ENCODE assay signal across 1 cellular context in genomic region chr2:11342561-11343343, GRCh38.
TF ChIP-seq lines count a peak whose summit lies in the region.

No MANE protein-coding gene starts in this region.

TF ChIP-seq in K562, 482 proteins besides CTCF, POLR2A, EP300 and RAD21 (continued from another document and continues in another):
- TF ChIP-seq ZBTB12 (CRISPR knock-in tag; IDR thresholded peaks at IDR 0.05) = no peak
- TF ChIP-seq CHD4 (IDR thresholded peaks at IDR 0.05; ENCODE audit: insufficient read depth, insufficient replicate concordance, low read depth, low read length, poor library complexity, severe bottlenecking) = no peak
- TF ChIP-seq, protein P1, sequence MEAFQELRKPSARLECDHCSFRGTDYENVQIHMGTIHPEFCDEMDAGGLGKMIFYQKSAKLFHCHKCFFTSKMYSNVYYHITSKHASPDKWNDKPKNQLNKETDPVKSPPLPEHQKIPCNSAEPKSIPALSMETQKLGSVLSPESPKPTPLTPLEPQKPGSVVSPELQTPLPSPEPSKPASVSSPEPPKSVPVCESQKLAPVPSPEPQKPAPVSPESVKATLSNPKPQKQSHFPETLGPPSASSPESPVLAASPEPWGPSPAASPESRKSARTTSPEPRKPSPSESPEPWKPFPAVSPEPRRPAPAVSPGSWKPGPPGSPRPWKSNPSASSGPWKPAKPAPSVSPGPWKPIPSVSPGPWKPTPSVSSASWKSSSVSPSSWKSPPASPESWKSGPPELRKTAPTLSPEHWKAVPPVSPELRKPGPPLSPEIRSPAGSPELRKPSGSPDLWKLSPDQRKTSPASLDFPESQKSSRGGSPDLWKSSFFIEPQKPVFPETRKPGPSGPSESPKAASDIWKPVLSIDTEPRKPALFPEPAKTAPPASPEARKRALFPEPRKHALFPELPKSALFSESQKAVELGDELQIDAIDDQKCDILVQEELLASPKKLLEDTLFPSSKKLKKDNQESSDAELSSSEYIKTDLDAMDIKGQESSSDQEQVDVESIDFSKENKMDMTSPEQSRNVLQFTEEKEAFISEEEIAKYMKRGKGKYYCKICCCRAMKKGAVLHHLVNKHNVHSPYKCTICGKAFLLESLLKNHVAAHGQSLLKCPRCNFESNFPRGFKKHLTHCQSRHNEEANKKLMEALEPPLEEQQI (IDR thresholded peaks at IDR 0.05) = no peak
- TF ChIP-seq ETV1 (tag; conservative IDR thresholded peaks at IDR 0.05; ENCODE audit: low read depth) = no peak
- no peak for TF ChIP-seq BDP1 (IDR thresholded peaks at IDR 0.05; ENCODE audit: insufficient read depth, insufficient read length)
- no peak for TF ChIP-seq MTA3 (IDR thresholded peaks at IDR 0.05; ENCODE audit: borderline replicate concordance)
- no peak for TF ChIP-seq CBFA2T3 (IDR thresholded peaks at IDR 0.05)
- no peak for TF ChIP-seq ZNF184 (CRISPR knock-in tag; IDR thresholded peaks at IDR 0.05)
- TF ChIP-seq ZNF263 (CRISPR knock-in tag; IDR thresholded peaks at IDR 0.05; ENCODE audit: borderline replicate concordance) = peak; percentile 26; the same call in 1 of the 2 replicates
- no peak for TF ChIP-seq LEF1 (IDR thresholded peaks at IDR 0.05)
- TF ChIP-seq GTF2E2 (tag; IDR thresholded peaks at IDR 0.05) = no peak
- no peak for TF ChIP-seq SUPT5H (IDR thresholded peaks at IDR 0.05)
- peak; percentile 72 for TF ChIP-seq FOSL1 (tag; conservative IDR thresholded peaks at IDR 0.05)
- no peak for TF ChIP-seq RBM39 (optimal IDR thresholded peaks at IDR 0.05; ENCODE audit: low read depth, low read length)
- TF ChIP-seq, protein P2, sequence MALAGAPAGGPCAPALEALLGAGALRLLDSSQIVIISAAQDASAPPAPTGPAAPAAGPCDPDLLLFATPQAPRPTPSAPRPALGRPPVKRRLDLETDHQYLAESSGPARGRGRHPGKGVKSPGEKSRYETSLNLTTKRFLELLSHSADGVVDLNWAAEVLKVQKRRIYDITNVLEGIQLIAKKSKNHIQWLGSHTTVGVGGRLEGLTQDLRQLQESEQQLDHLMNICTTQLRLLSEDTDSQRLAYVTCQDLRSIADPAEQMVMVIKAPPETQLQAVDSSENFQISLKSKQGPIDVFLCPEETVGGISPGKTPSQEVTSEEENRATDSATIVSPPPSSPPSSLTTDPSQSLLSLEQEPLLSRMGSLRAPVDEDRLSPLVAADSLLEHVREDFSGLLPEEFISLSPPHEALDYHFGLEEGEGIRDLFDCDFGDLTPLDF (CRISPR knock-in tag; IDR thresholded peaks at IDR 0.05) = no peak
- no peak for TF ChIP-seq YY1 (IDR thresholded peaks at IDR 0.05; ENCODE audit: borderline replicate concordance in 1 of 3, control insufficient read depth in 1 of 3, extremely low read depth in 1 of 3, insufficient read depth in 3 of 3, insufficient read length in 1 of 3, insufficient replicate concordance in 2 of 3, low read depth in 1 of 3, low read length in 2 of 3)
- TF ChIP-seq ZNF668 (CRISPR knock-in tag; IDR thresholded peaks at IDR 0.05) = no peak
- TF ChIP-seq BCLAF1 (IDR thresholded peaks at IDR 0.05; ENCODE audit: borderline replicate concordance in 1 of 2, control insufficient read depth in 1 of 2, low read depth in 2 of 2, low read length in 1 of 2) = no peak
- TF ChIP-seq GATA2 (CRISPR knock-in tag; IDR thresholded peaks at IDR 0.05) = no peak
- no peak for TF ChIP-seq ATF7 (IDR thresholded peaks at IDR 0.05)
- TF ChIP-seq, protein P3, sequence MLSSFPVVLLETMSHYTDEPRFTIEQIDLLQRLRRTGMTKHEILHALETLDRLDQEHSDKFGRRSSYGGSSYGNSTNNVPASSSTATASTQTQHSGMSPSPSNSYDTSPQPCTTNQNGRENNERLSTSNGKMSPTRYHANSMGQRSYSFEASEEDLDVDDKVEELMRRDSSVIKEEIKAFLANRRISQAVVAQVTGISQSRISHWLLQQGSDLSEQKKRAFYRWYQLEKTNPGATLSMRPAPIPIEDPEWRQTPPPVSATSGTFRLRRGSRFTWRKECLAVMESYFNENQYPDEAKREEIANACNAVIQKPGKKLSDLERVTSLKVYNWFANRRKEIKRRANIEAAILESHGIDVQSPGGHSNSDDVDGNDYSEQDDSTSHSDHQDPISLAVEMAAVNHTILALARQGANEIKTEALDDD (IDR thresholded peaks at IDR 0.05) = peak; percentile 87
- no peak for TF ChIP-seq CREB5 (CRISPR knock-in tag; IDR thresholded peaks at IDR 0.05)
- peak; percentile 73; the same call in 1 of the 2 replicates for TF ChIP-seq LCOR (CRISPR knock-in tag; IDR thresholded peaks at IDR 0.05)
- no peak for TF ChIP-seq ZNF23 (CRISPR knock-in tag; IDR thresholded peaks at IDR 0.05)
- TF ChIP-seq ZNF830 (CRISPR knock-in tag; IDR thresholded peaks at IDR 0.05) = no peak
- TF ChIP-seq ZBTB40 (IDR thresholded peaks at IDR 0.05) = no peak
- no peak for TF ChIP-seq ZBTB40 (CRISPR knock-in tag; IDR thresholded peaks at IDR 0.05)
- no peak for TF ChIP-seq ZNF124 (CRISPR knock-in tag; IDR thresholded peaks at IDR 0.05)
- TF ChIP-seq ZNF740 (CRISPR knock-in tag; IDR thresholded peaks at IDR 0.05) = no peak
- no peak for TF ChIP-seq ZNF740 (tag; IDR thresholded peaks at IDR 0.05)
- TF ChIP-seq FOXJ3 (CRISPR knock-in tag; IDR thresholded peaks at IDR 0.05) = no peak
- no peak for TF ChIP-seq NR2C2 (CRISPR knock-in tag; IDR thresholded peaks at IDR 0.05)
- TF ChIP-seq NR2C2 (tag; IDR thresholded peaks at IDR 0.05) = no peak
- peak; percentile 13; the same call in 1 of the 2 replicates for TF ChIP-seq TEAD4 (IDR thresholded peaks at IDR 0.05; ENCODE audit: low read length)
- no peak for TF ChIP-seq TEAD4 (CRISPR knock-in tag; IDR thresholded peaks at IDR 0.05; ENCODE audit: borderline replicate concordance)
- TF ChIP-seq THRAP3 (IDR thresholded peaks at IDR 0.05; ENCODE audit: borderline replicate concordance) = no peak
- TF ChIP-seq, protein P4, sequence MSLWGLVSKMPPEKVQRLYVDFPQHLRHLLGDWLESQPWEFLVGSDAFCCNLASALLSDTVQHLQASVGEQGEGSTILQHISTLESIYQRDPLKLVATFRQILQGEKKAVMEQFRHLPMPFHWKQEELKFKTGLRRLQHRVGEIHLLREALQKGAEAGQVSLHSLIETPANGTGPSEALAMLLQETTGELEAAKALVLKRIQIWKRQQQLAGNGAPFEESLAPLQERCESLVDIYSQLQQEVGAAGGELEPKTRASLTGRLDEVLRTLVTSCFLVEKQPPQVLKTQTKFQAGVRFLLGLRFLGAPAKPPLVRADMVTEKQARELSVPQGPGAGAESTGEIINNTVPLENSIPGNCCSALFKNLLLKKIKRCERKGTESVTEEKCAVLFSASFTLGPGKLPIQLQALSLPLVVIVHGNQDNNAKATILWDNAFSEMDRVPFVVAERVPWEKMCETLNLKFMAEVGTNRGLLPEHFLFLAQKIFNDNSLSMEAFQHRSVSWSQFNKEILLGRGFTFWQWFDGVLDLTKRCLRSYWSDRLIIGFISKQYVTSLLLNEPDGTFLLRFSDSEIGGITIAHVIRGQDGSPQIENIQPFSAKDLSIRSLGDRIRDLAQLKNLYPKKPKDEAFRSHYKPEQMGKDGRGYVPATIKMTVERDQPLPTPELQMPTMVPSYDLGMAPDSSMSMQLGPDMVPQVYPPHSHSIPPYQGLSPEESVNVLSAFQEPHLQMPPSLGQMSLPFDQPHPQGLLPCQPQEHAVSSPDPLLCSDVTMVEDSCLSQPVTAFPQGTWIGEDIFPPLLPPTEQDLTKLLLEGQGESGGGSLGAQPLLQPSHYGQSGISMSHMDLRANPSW (CRISPR knock-in tag; IDR thresholded peaks at IDR 0.05) = no peak
- TF ChIP-seq PML (IDR thresholded peaks at IDR 0.05; ENCODE audit: low read length) = no peak
